ENCODE assay signal across 18 cellular contexts in genomic region chr5:43652537-43653302, GRCh38. TPM values are rescaled to one million over a fixed set of nuclear protein-coding genes. Genes with fewer than 3 reads are reported as not detected.
DNase-seq lines count a peak whose midpoint lies in the region; ATAC-seq and TF ChIP-seq lines count a peak whose summit lies in the region.
"Had no signal": no experiment of that assay in that cellular context is flagged by ENCODE, and none has a peak within 500 bp of the region (broad histone marks: within the 10 kb centered on the region; RNA-seq: fewer than 3 reads in every experiment).

No MANE protein-coding gene starts in this region.

- no peak for DNase-seq in Right ventricle myocardium inferior (ENCODE audit: missing footprints)
- DNase-seq in cardiac septum (ENCODE audit: low spot score) = no peak
- DNase-seq in cerebellar cortex (ENCODE audit: low spot score) = peak; percentile 44
- peak; percentile 36 for DNase-seq in left ventricle myocardium superior
- DNase-seq in HAP-1 (ENCODE audit: low spot score in 2 of 2) = no peak
- no peak for DNase-seq in nephron progenitor cell
- DNase-seq: AML-193; CD4-positive, alpha-beta memory T cell; DMS79 treated with DMSO at 0.1 percent for 48 hours; GOT3; H7 had no signal

- no peak for TF ChIP-seq CTCF in nephron progenitor cell (IDR thresholded peaks at IDR 0.05)

- no peak overlapping the region for H3K9ac ChIP-seq in skeletal muscle tissue (ENCODE audit: low read depth in 1 of 3, low read length in 3 of 3)

- intact Hi-C loops in Right ventricle myocardium inferior (cut with DNase I) (no loop called here), cardiac septum (cut with DNase I) (no loop called here), left ventricle myocardium superior (cut with micrococcal nuclease) (no loop called here)

- peak; percentile 45 for ATAC-seq in Right ventricle myocardium inferior
- peak; percentile 81 for ATAC-seq in left ventricle myocardium superior
- no peak for ATAC-seq in HG02588 (IDR thresholded peaks at IDR 0.05; ENCODE audit: unreplicated experiment)
- ATAC-seq: A549, GM12878, HepG2 had no signal

- H3K4me3 Mint-ChIP-seq in nephron progenitor cell = no peak overlapping the region
- H3K4me3 Mint-ChIP-seq: CD4-positive, alpha-beta memory T cell had no signal

- H3K27me3 Mint-ChIP-seq in nephron progenitor cell (ENCODE audit: low read depth, poor library complexity) = no peaks in the 10 kb centered on the region
- H3K27me3 Mint-ChIP-seq: CD4-positive, alpha-beta memory T cell had no signal

- H3K9me3 ChIP-seq in skeletal muscle tissue (ENCODE audit: control insufficient read depth in 3 of 3, low read length in 3 of 3) (no peaks in the 10 kb centered on the region), HAP-1 (no peaks in the 10 kb centered on the region)
- H3K9me3 ChIP-seq: A549 had no signal

- H3K4me1 ChIP-seq in skeletal muscle tissue (ENCODE audit: control insufficient read depth in 3 of 3, insufficient read depth in 3 of 3, low read length in 3 of 3) = peaks cover 3 to 8% (median 3%) of the 10 kb centered on the region in 3 donors
- no peaks in the 10 kb centered on the region for H3K4me1 ChIP-seq in HAP-1
- H3K4me1 ChIP-seq: A549 had no signal

- no peak overlapping the region for H3K27ac Mint-ChIP-seq in nephron progenitor cell

- H3K27me3 ChIP-seq in skeletal muscle tissue (ENCODE audit: control insufficient read depth in 3 of 3, insufficient read depth in 3 of 3, low read length in 3 of 3) = no peaks in the 10 kb centered on the region
- H3K27me3 ChIP-seq in HAP-1 (ENCODE audit: low read depth) = no peaks in the 10 kb centered on the region

- no peaks in the 10 kb centered on the region for H3K9me3 Mint-ChIP-seq in nephron progenitor cell

- H3K36me3 ChIP-seq in skeletal muscle tissue (ENCODE audit: control insufficient read depth in 3 of 3, insufficient read depth in 3 of 3, low read length in 3 of 3) (peaks cover 45 to 68% (median 56%) of the 10 kb centered on the region in 3 donors), HAP-1 (replicated peaks) (peaks cover 89% of the 10 kb centered on the region)

- H3K4me3 ChIP-seq in skeletal muscle tissue (ENCODE audit: low read length in 3 of 3) (no peak overlapping the region), HAP-1 (no peak overlapping the region)
- H3K4me3 ChIP-seq: A549, GM12878 had no signal

- H3K4me1 Mint-ChIP-seq in nephron progenitor cell = no peaks in the 10 kb centered on the region
- H3K4me1 Mint-ChIP-seq: CD4-positive, alpha-beta memory T cell had no signal

- H3K36me3 Mint-ChIP-seq in nephron progenitor cell (ENCODE audit: low read depth) = peaks cover 25% of the 10 kb centered on the region

- H3K27ac ChIP-seq in skeletal muscle tissue (ENCODE audit: low read depth, low read length) = peak overlapping the region; percentile 5
- H3K27ac ChIP-seq: 22Rv1, A549, C4-2B had no signal

- in situ Hi-C loops in HAP-1 (cut with MboI; ENCODE audit: low sequenced_read_pairs) = no loop called here

RNA-seq across cellular contexts. Expression of gene NNT, which starts 49.7 kb away (rescaled TPM):
- total RNA-seq in Right ventricle myocardium inferior = 563 TPM
- 396 TPM for total RNA-seq in cardiac septum
- 554 TPM for total RNA-seq in left ventricle myocardium superior
- total RNA-seq in skeletal muscle tissue = 116 TPM

Comparison
In these comparisons a context has a peak if more than half of its experiments do, and no peak if none do; other contexts are left out.
1. DNase-seq: peak in cerebellar cortex (single experiment) and left ventricle myocardium superior (single experiment); none in Right ventricle myocardium inferior (single experiment), cardiac septum (single experiment), HAP-1 (0 of 2) and nephron progenitor cell (single experiment).